23 cellular contexts compared by ENCODE assay signal in the genomic region with DNA sequence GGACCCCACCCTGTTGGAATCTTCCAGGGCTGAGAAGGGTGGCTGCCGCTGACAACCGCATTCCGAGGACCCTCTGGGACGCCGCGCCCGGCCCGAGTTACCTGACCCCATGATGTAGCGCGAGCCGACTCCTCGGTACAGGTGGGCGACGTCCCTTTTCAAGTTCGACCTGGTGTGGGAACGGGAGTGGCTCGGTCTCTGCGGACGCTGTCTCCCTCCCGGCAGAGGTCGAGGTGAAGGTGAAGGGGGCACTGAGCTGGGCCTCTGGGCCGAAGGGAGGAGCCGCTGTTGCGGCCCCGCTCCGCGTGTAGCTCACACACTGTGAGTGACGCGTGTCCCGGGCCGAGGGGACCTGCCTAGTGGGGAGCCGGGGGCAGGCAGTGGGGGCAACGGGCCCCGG.
"Had no signal": no experiment of that assay in that cellular context is flagged by ENCODE, and none has a peak within 500 bp of the region (broad histone marks: within the 10 kb centered on the region; RNA-seq: fewer than 3 reads in every experiment).

No MANE protein-coding gene starts in this region.

- H3K4me3 ChIP-seq: colonic mucosa, dorsolateral prefrontal cortex, gastroesophageal sphincter, ovary, SJSA1, upper lobe of left lung had no signal

- DNase-seq: activated CD4-positive, alpha-beta T cell treated with anti-CD3 and anti-CD28 coated beads for 4 hours; activated CD4-positive, alpha-beta T cell treated with anti-CD3 and anti-CD28 coated beads, Interleukin-2, amount 50 U/mL, for 48 hours; activated CD4-positive, CD25-positive, alpha-beta regulatory T cell; activated gamma-delta T cell treated with Interleukin-2 at 50 U/mL for 16 hours; colonic mucosa; endodermal cell; stimulated activated CD4-positive, alpha-beta T cell treated with anti-CD3 and anti-CD28 coated beads, Interleukin-4, amount 100 ng/mL, for 24 hours; stimulated activated naive CD4-positive, alpha-beta T cell treated with Interleukin-2 at 50 U/mL for 16 hours; T1000 had no signal

- H3K9me3 Mint-ChIP-seq: activated naive CD4-positive, alpha-beta T cell treated with anti-CD3 and anti-CD28 coated beads, Interleukin-2, amount 50 U/mL, for 72 hours; activated T-helper 1 cell treated with anti-CD3 and anti-CD28 coated beads, Interleukin-12 subunit alpha, Interleukin-12 subunit beta, Interleukin-2, Interleukin-4 antibody, amounts not matched to agents 30 ng/mL and 10 ng/mL and 1 ng/mL, durations not matched to agents 14 hours and 24 hours and 36 hours; central memory CD8-positive, alpha-beta T cell; nephron; T-helper 1 cell treated with Interleukin-12 subunit alpha and Interleukin-12 subunit beta and Interleukin-4 antibody, amounts not matched to agents 30 μg/mL and 1 μg/mL, for 36 hours had no signal

- H3K36me3 ChIP-seq: ovary had no signal

- H3K27me3 Mint-ChIP-seq: central memory CD8-positive, alpha-beta T cell; memory B cell had no signal

- H3K4me1 Mint-ChIP-seq: endodermal cell, nephron had no signal

- H3K27ac Mint-ChIP-seq: activated T-helper 1 cell treated with anti-CD3 and anti-CD28 coated beads, Interleukin-12 subunit alpha, Interleukin-12 subunit beta, Interleukin-2, Interleukin-4 antibody, amounts not matched to agents 30 ng/mL and 10 ng/mL and 1 ng/mL, durations not matched to agents 14 hours and 24 hours and 36 hours; endodermal cell; memory B cell; nephron; T-helper 1 cell treated with Interleukin-12 subunit alpha and Interleukin-12 subunit beta and Interleukin-4 antibody, amounts not matched to agents 30 μg/mL and 1 μg/mL, for 36 hours had no signal

- H3K4me3 Mint-ChIP-seq: activated T-helper 1 cell treated with anti-CD3 and anti-CD28 coated beads, Interleukin-12 subunit alpha, Interleukin-12 subunit beta, Interleukin-2, Interleukin-4 antibody, amounts not matched to agents 30 ng/mL and 10 ng/mL and 1 ng/mL, durations not matched to agents 14 hours and 24 hours and 36 hours; central memory CD8-positive, alpha-beta T cell; endodermal cell; memory B cell; T-helper 1 cell treated with Interleukin-12 subunit alpha and Interleukin-12 subunit beta and Interleukin-4 antibody, amounts not matched to agents 30 μg/mL and 1 μg/mL, for 36 hours had no signal

- H3K27ac ChIP-seq: colonic mucosa, dorsolateral prefrontal cortex, epithelial cell of prostate, gastroesophageal sphincter, neutrophil, ovary, SJSA1, upper lobe of left lung had no signal

- H3K9me3 ChIP-seq: colonic mucosa, gastroesophageal sphincter, neutrophil, ovary, SJSA1, upper lobe of left lung had no signal

- H3K27me3 ChIP-seq: colonic mucosa, dorsolateral prefrontal cortex, gastroesophageal sphincter, neutrophil, ovary, SJSA1, upper lobe of left lung had no signal

- H3K4me1 ChIP-seq: colonic mucosa, SJSA1 had no signal

- ATAC-seq: activated naive CD4-positive, alpha-beta T cell treated with anti-CD3 and anti-CD28 coated beads, Interleukin-2, amount 50 U/mL, for 72 hours; gastroesophageal sphincter; left lobe of liver had no signal
